Comparison of ENCODE assay signal across 10 cellular contexts in the genomic region with DNA sequence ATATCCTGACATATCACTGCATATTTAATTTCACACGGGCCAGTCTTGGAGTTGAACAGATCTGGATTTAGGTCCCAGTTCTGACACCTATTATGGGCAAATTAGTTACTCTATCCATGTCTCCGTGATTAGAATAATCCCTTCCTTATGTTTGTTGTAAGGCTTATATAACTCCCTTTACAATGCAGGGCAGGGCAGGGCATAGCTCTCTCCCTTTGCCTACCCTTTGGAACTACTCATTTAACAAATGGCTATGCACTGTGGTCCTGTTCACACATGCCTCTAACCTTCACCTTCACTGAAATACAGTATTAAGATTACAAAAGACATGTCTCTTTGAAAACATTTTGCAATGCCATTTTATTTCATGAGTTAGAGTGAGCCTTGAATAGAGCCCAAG. TPM values are rescaled to one million over a fixed set of nuclear protein-coding genes. Genes with fewer than 3 reads are reported as not detected.
"Had no signal": no experiment of that assay in that cellular context is flagged by ENCODE, and none has a peak within 500 bp of the region (broad histone marks: within the 10 kb centered on the region; RNA-seq: fewer than 3 reads in every experiment).

No MANE protein-coding gene starts in this region.

- H3K4me3 ChIP-seq: GM23248, GM23338, HAP-1 had no signal

- H3K27ac Mint-ChIP-seq: GM23338, H9, HFFc6 had no signal

- H3K9me3 ChIP-seq: HAP-1 had no signal

- H3K27ac ChIP-seq: GM23248 had no signal

- DNase-seq: GM23248, GOT3, H7, H9, HCEC 1CT, HFFc6 had no signal

- H3K9me3 Mint-ChIP-seq: GM23338, H9 had no signal

- H3K36me3 ChIP-seq: HAP-1 had no signal

- H3K4me3 Mint-ChIP-seq: GM23338, H9, HFFc6 had no signal

- ATAC-seq: GM23338, HCT116 had no signal

RNA-seq across cellular contexts. Expression of a gene that starts 24.8 kb away (rescaled TPM):
- total RNA-seq: GM23248, GM23338, H1, H9, HFFc6 had no signal
